ENCODE assay signal across 16 cellular contexts in genomic region chr20:34971038-34971872, GRCh38.
"Had no signal": no experiment of that assay in that cellular context is flagged by ENCODE, and none has a peak within 500 bp of the region (broad histone marks: within the 10 kb centered on the region; RNA-seq: fewer than 3 reads in every experiment).

No MANE protein-coding gene starts in this region.

- H3K27me3 Mint-ChIP-seq: type B pancreatic cell had no signal

- H3K4me3 Mint-ChIP-seq: activated T-helper 1 cell treated with anti-CD3 and anti-CD28 coated beads, Interleukin-12 subunit alpha, Interleukin-12 subunit beta, Interleukin-2, Interleukin-4 antibody, amounts not matched to agents 30 ng/mL and 10 ng/mL and 1 ng/mL, durations not matched to agents 14 hours and 24 hours and 36 hours; type B pancreatic cell had no signal

- H3K36me3 ChIP-seq: ascending aorta, breast epithelium, left lung, suprapubic skin had no signal

- H3K4me1 ChIP-seq: ascending aorta, breast epithelium, left lung, parathyroid adenoma, suprapubic skin had no signal

- H3K27ac ChIP-seq: ascending aorta, breast epithelium, hepatocyte, left lung, parathyroid adenoma, skin epidermis, suprapubic skin had no signal

- H3K9me3 Mint-ChIP-seq: activated T-helper 1 cell treated with anti-CD3 and anti-CD28 coated beads, Interleukin-12 subunit alpha, Interleukin-12 subunit beta, Interleukin-2, Interleukin-4 antibody, amounts not matched to agents 30 ng/mL and 10 ng/mL and 1 ng/mL, durations not matched to agents 14 hours and 24 hours and 36 hours; type B pancreatic cell had no signal

- H3K4me2 ChIP-seq: hepatocyte had no signal

- ATAC-seq: activated CD4-positive, CD25-positive, alpha-beta regulatory T cell treated with anti-CD3 and anti-CD28 coated beads, Interleukin-2, amount 50 U/mL, for 24 hours; left lung had no signal

- H3K36me3 Mint-ChIP-seq: type B pancreatic cell had no signal

- H3K27me3 ChIP-seq: ascending aorta, breast epithelium, hepatocyte, left lung, suprapubic skin had no signal

- H3K79me2 ChIP-seq: hepatocyte, parathyroid adenoma had no signal

- H3K4me3 ChIP-seq: ascending aorta, breast epithelium, hepatocyte, left lung, skin epidermis, suprapubic skin had no signal

- H3K9me3 ChIP-seq: ascending aorta, breast epithelium, left lung, suprapubic skin had no signal

- H3K9ac ChIP-seq: parathyroid adenoma had no signal

- DNase-seq: activated naive CD4-positive, alpha-beta T cell treated with Interleukin-2 at 50 U/mL for 16 hours; islet precursor cell; retina; stimulated activated CD4-positive, alpha-beta T cell treated with anti-CD3 and anti-CD28 coated beads, Interleukin-4, amount 100 ng/mL, for 24 hours; stimulated activated naive CD4-positive, alpha-beta T cell treated with Interleukin-2 at 50 U/mL for 16 hours; T-helper 9 cell had no signal

- H3K27ac Mint-ChIP-seq: activated T-helper 1 cell treated with anti-CD3 and anti-CD28 coated beads, Interleukin-12 subunit alpha, Interleukin-12 subunit beta, Interleukin-2, Interleukin-4 antibody, amounts not matched to agents 30 ng/mL and 10 ng/mL and 1 ng/mL, durations not matched to agents 14 hours and 24 hours and 36 hours; type B pancreatic cell had no signal
